ENCODE assay signal across 14 cellular contexts in genomic region chr6:39821014-39821738, GRCh38. TPM values are rescaled to one million over a fixed set of nuclear protein-coding genes. Genes with fewer than 3 reads are reported as not detected.
DNase-seq lines count a peak whose midpoint lies in the region; ATAC-seq and TF ChIP-seq lines count a peak whose summit lies in the region.
"Had no signal": no experiment of that assay in that cellular context is flagged by ENCODE, and none has a peak within 500 bp of the region (broad histone marks: within the 10 kb centered on the region; RNA-seq: fewer than 3 reads in every experiment).

No MANE protein-coding gene starts in this region.

- H3K9me3 ChIP-seq in thyroid gland: no peaks in the 10 kb centered on the region

- H3K27ac ChIP-seq in thyroid gland: peak overlapping the region; percentile 54 to 67 (median 62)

- H3K4me1 ChIP-seq in thyroid gland: peaks cover 9 to 27% of the 10 kb centered on the region in 2 donors

- no peak for TF ChIP-seq POLR2A in thyroid gland (IDR thresholded peaks at IDR 0.05)

- peak; percentile 12; the same call in 1 of the 2 replicates for ATAC-seq in WTC11
- ATAC-seq: esophagus mucosa had no signal

- no peak overlapping the region for H3K4me3 ChIP-seq in fibroblast of the aortic adventitia (ENCODE audit: low read depth, low read length)
- H3K4me3 ChIP-seq in thyroid gland (replicated peaks in 1 of 3): no peak overlapping the region

- POLR2A ChIA-PET in WTC11 (lab: Charles Lee): interaction anchor here (0.6 kb wide), 1 partner anchor 60 kb away, joined by 3 read pairs; no protein-coding TSS in a partner anchor

- no peaks in the 10 kb centered on the region for H3K36me3 Mint-ChIP-seq in WTC11
- peaks cover 2% of the 10 kb centered on the region for H3K36me3 Mint-ChIP-seq in neural crest cell (ENCODE audit: low read depth)
- H3K36me3 Mint-ChIP-seq in activated naive CD4-positive, alpha-beta T cell treated with anti-CD3 and anti-CD28 coated beads for 36 hours (ENCODE audit: low read depth): no peaks in the 10 kb centered on the region
- H3K36me3 Mint-ChIP-seq: CD4-positive, alpha-beta memory T cell had no signal

- WGBS in thyroid gland, 2 donors: 67 to 68% methylated on average over 5 of the region's 5 CpGs

- intact Hi-C loops in thyroid gland (cut with DNase I): no loop called here
- intact Hi-C loops in activated naive CD4-positive, alpha-beta T cell treated with anti-CD3 and anti-CD28 coated beads for 36 hours (cut with micrococcal nuclease): no loop called here

- DNase-seq in WTC11 (ENCODE audit: low spot score): no peak
- peak; percentile 16 for DNase-seq in fibroblast of the aortic adventitia (ENCODE audit: low read depth)
- DNase-seq in neural crest cell (ENCODE audit: low read depth, low spot score): no peak
- no peak for DNase-seq in thyroid gland
- no peak for DNase-seq in HuH-7 (ENCODE audit: low spot score)
- DNase-seq in NCI-H524 treated with DMSO at 0.1 percent for 48 hours (lab: John Stamatoyannopoulos, UW): no peak
- DNase-seq in activated naive CD4-positive, alpha-beta T cell treated with anti-CD3 and anti-CD28 coated beads for 36 hours: no peak
- DNase-seq in DMS53 (lab: John Stamatoyannopoulos, UW): no peak
- DNase-seq: activated B cell treated with CpG ODN at 0.5 μM for 24 hours; activated T-cell treated with anti-CD3 and anti-CD28 coated beads, Interleukin-2, amount 50 U/mL, for 1 hour; CD4-positive, alpha-beta memory T cell; kidney glomerular epithelial cell; NCI-H1694 treated with DMSO at 0.1 percent for 48 hours had no signal

- H3K9me3 Mint-ChIP-seq in WTC11: no peaks in the 10 kb centered on the region
- H3K9me3 Mint-ChIP-seq in neural crest cell: no peaks in the 10 kb centered on the region
- no peaks in the 10 kb centered on the region for H3K9me3 Mint-ChIP-seq in activated naive CD4-positive, alpha-beta T cell treated with anti-CD3 and anti-CD28 coated beads for 36 hours
- H3K9me3 Mint-ChIP-seq: activated B cell treated with CpG ODN at 0.5 μM for 24 hours; CD4-positive, alpha-beta memory T cell had no signal

- no peaks in the 10 kb centered on the region for H3K27me3 ChIP-seq in thyroid gland

- no peaks in the 10 kb centered on the region for H3K36me3 ChIP-seq in thyroid gland

- no peak overlapping the region for H3K4me3 Mint-ChIP-seq in WTC11
- no peak overlapping the region for H3K4me3 Mint-ChIP-seq in neural crest cell
- no peak overlapping the region for H3K4me3 Mint-ChIP-seq in activated naive CD4-positive, alpha-beta T cell treated with anti-CD3 and anti-CD28 coated beads for 36 hours
- H3K4me3 Mint-ChIP-seq: activated B cell treated with CpG ODN at 0.5 μM for 24 hours; CD4-positive, alpha-beta memory T cell had no signal

- H3K27me3 Mint-ChIP-seq in WTC11 (ENCODE audit: low read depth): peaks cover 16% of the 10 kb centered on the region
- H3K27me3 Mint-ChIP-seq in neural crest cell (ENCODE audit: low read depth): no peaks in the 10 kb centered on the region
- H3K27me3 Mint-ChIP-seq in activated naive CD4-positive, alpha-beta T cell treated with anti-CD3 and anti-CD28 coated beads for 36 hours (ENCODE audit: low read depth): no peaks in the 10 kb centered on the region
- H3K27me3 Mint-ChIP-seq: CD4-positive, alpha-beta memory T cell had no signal

- no peak for TF ChIP-seq CTCF in WTC11 (IDR thresholded peaks at IDR 0.05)
- no peak for TF ChIP-seq CTCF in fibroblast of the aortic adventitia (IDR thresholded peaks at IDR 0.05; ENCODE audit: insufficient read depth, low read length)
- TF ChIP-seq CTCF in neural crest cell (conservative IDR thresholded peaks at IDR 0.05): no peak
- TF ChIP-seq CTCF in thyroid gland (IDR thresholded peaks at IDR 0.05): no peak

- no peak overlapping the region for H3K27ac Mint-ChIP-seq in WTC11
- H3K27ac Mint-ChIP-seq in neural crest cell (ENCODE audit: unreplicated experiment): peak overlapping the region; percentile 96
- H3K27ac Mint-ChIP-seq in activated naive CD4-positive, alpha-beta T cell treated with anti-CD3 and anti-CD28 coated beads for 36 hours: no peak overlapping the region
- H3K27ac Mint-ChIP-seq: activated B cell treated with CpG ODN at 0.5 μM for 24 hours; CD4-positive, alpha-beta memory T cell had no signal

- H3K4me1 Mint-ChIP-seq in WTC11 (peaks cover 38% of the 10 kb centered on the region), neural crest cell (peaks cover 46% of the 10 kb centered on the region)
- H3K4me1 Mint-ChIP-seq in activated naive CD4-positive, alpha-beta T cell treated with anti-CD3 and anti-CD28 coated beads for 36 hours (ENCODE audit: low read depth): no peaks in the 10 kb centered on the region
- H3K4me1 Mint-ChIP-seq: activated B cell treated with CpG ODN at 0.5 μM for 24 hours; CD4-positive, alpha-beta memory T cell had no signal

- CTCF ChIA-PET in WTC11 (lab: Charles Lee): interaction anchor here (0.8 to 1.0 kb wide), 3 partner anchors 30 to 459 kb away, joined by 3 to 4 read pairs (median 3); no protein-coding TSS in a partner anchor
- CTCF ChIA-PET in activated naive CD4-positive, alpha-beta T cell treated with anti-CD3 and anti-CD28 coated beads for 36 hours (lab: Charles Lee): no interaction called here

TF ChIP-seq in WTC11, 78 proteins besides CTCF, POLR2A, EP300 and RAD21:
- TF ChIP-seq FOXP1 (CRISPR knock-in tag; IDR thresholded peaks at IDR 0.05; ENCODE audit: borderline replicate concordance) (no peak), HMGA2 (CRISPR knock-in tag; IDR thresholded peaks at IDR 0.05) (no peak), ELF4 (CRISPR knock-in tag; IDR thresholded peaks at IDR 0.05; ENCODE audit: low read depth) (no peak), CREB1 (CRISPR knock-in tag; IDR thresholded peaks at IDR 0.05) (no peak), AFF4 (CRISPR knock-in tag; IDR thresholded peaks at IDR 0.05; ENCODE audit: borderline replicate concordance) (no peak), FOXJ3 (CRISPR knock-in tag; IDR thresholded peaks at IDR 0.05; ENCODE audit: borderline replicate concordance) (no peak), ZNF423 (CRISPR knock-in tag; IDR thresholded peaks at IDR 0.05) (no peak), NFYB (CRISPR knock-in tag; conservative IDR thresholded peaks at IDR 0.05; ENCODE audit: low read depth) (no peak), MLX (CRISPR knock-in tag; IDR thresholded peaks at IDR 0.05) (no peak), ESRRA (CRISPR knock-in tag; IDR thresholded peaks at IDR 0.05; ENCODE audit: borderline replicate concordance) (no peak), KAT7 (CRISPR knock-in tag; IDR thresholded peaks at IDR 0.05; ENCODE audit: borderline replicate concordance) (no peak)
TF ChIP-seq in WTC11: peak in this region for 0.

RNA-seq across cellular contexts. Expression of gene DAAM2, which starts 29.0 kb away (rescaled TPM):
- 2.0 to 3.1 TPM (median 3.0 TPM) in 3 replicates for total RNA-seq in WTC11 (2021)
- 3.4 and 11.5 TPM in 2 replicates for total RNA-seq in fibroblast of the aortic adventitia (ENCODE audit: low replicate concordance)
- total RNA-seq in neural crest cell: 17.6 and 18.2 TPM in 2 replicates
- 10 to 100 TPM; 17.8 to 37.0 (median 23.8) TPM for total RNA-seq in thyroid gland
- total RNA-seq in activated naive CD4-positive, alpha-beta T cell treated with anti-CD3 and anti-CD28 coated beads for 36 hours: not detected
- total RNA-seq: activated B cell treated with CpG ODN at 0.5 μM for 24 hours; CD4-positive, alpha-beta memory T cell had no signal
